Comparison of ENCODE assay signal across 9 cellular contexts in the genomic region with DNA sequence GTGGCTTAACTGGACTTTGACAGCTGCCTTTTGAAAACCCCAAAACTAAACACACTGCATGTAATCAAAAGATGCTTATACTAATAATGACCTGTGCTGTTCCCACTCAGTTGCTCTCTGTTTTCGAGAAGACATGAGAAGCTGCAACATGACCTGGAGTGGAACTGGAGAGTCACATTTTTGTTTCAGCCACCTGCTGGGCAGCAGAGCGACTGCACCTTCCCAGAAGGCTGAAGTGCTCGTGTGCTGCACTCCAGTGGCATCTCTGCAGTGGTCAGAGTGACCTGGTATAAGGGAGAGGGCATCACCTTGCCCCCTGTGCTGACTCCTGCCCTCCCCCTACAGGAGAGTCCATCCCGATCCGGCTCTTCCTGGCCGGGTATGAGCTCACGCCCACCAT. TPM values are rescaled to one million over a fixed set of nuclear protein-coding genes. Genes with fewer than 3 reads are reported as not detected.
A peak's percentile ranks its signal among the peaks of the same experiment; 100 is the strongest.
DNase-seq lines count a peak whose midpoint lies in the region; ATAC-seq, FAIRE-seq and TF ChIP-seq lines count a peak whose summit lies in the region.
"Had no signal": no experiment of that assay in that cellular context is flagged by ENCODE, and none has a peak within 500 bp of the region (broad histone marks: within the 10 kb centered on the region; RNA-seq: fewer than 3 reads in every experiment).

No MANE protein-coding gene starts in this region.

- H3K9me3 ChIP-seq in GM12878 (replicated peaks; ENCODE audit: control insufficient read depth, insufficient read depth, low read length) (no peaks in the 10 kb centered on the region), lower lobe of right lung (no peaks in the 10 kb centered on the region)

- no peaks in the 10 kb centered on the region for H4K20me1 ChIP-seq in GM12878 (ENCODE audit: control insufficient read depth, insufficient read depth)

- peak; percentile 68 for TF ChIP-seq RAD21 in GM12878 (IDR thresholded peaks at IDR 0.05; ENCODE audit: insufficient read depth, low read depth, low read length)

- H3K4me2 ChIP-seq in GM12878 (ENCODE audit: control insufficient read depth, insufficient read depth): no peak overlapping the region

- intact Hi-C loops in GM12878 (cut with micrococcal nuclease; ENCODE audit: unreplicated experiment): no loop called here
- intact Hi-C loops in lower lobe of right lung (cut with DNase I): no loop called here

- in situ Hi-C loops in GM12878 (cut with MboI): no loop called here

- no peak overlapping the region for H3K9ac ChIP-seq in GM12878 (ENCODE audit: control insufficient read depth, insufficient read depth, low read length)

- RAD21 ChIA-PET in GM12878 (lab: Charles Lee; ENCODE audit: unreplicated experiment): interaction anchor here (2.1 kb wide), 1 partner anchor 37 kb away, joined by 8 read pairs; no protein-coding TSS in a partner anchor

- no peak for TF ChIP-seq EP300 in GM12878 (IDR thresholded peaks at IDR 0.05; ENCODE audit: borderline replicate concordance in 1 of 2, control insufficient read depth in 1 of 2, low read depth in 2 of 2, low read length in 2 of 2)

- SMC1A ChIA-PET in GM12878 (lab: Charles Lee; ENCODE audit: uncharacterized antibody, unreplicated experiment): interaction anchor here (0.8 to 2.3 kb wide), 5 partner anchors 9 to 37 kb away, joined by 3 to 10 read pairs (median 4); no protein-coding TSS in a partner anchor

- POLR2A ChIA-PET in GM12878 (lab: Charles Lee): no interaction called here

- H3K27ac ChIP-seq in GM12878 (ENCODE audit: control insufficient read depth, insufficient read depth): no peak overlapping the region
- H3K27ac ChIP-seq in lower lobe of right lung: no peak overlapping the region

- ATAC-seq in GM12878: peak; percentile 96
- peak; percentile 9 to 23 for ATAC-seq in lower lobe of right lung
- no peak for ATAC-seq in HG03196 (IDR thresholded peaks at IDR 0.05; ENCODE audit: unreplicated experiment)

- DNase-seq in GF-D8 (lab: John Stamatoyannopoulos, UW): peak; percentile 30
- DNase-seq in GM20000 (ENCODE audit: low spot score): peak; percentile 39
- peak; percentile 19 for DNase-seq in HPDE6-E6E7 (ENCODE audit: extremely low spot score)
- no peak for DNase-seq in GM12878 (ENCODE audit: low read depth, low spot score)
- DNase-seq in lower lobe of right lung: no peak
- no peak for DNase-seq in Ammon's horn (ENCODE audit: low spot score)
- DNase-seq in NCI-H1048 (lab: John Stamatoyannopoulos, UW): no peak

- H3K79me2 ChIP-seq in GM12878 (ENCODE audit: control insufficient read depth, insufficient read depth, low read length): no peaks in the 10 kb centered on the region

- H3K27me3 ChIP-seq in GM12878 (replicated peaks in 1 of 2; ENCODE audit: control insufficient read depth in 2 of 2, insufficient read depth in 2 of 2, low read length in 1 of 2) (no peaks in the 10 kb centered on the region), lower lobe of right lung (ENCODE audit: low read depth) (no peaks in the 10 kb centered on the region)

- 60% methylated on average over 7 of the region's 7 CpGs for WGBS in GM12878 (ENCODE audit: insufficient coverage, insufficient replicate concordance, low lambda C conversion rate, missing lambda C conversion rate)

- TF ChIP-seq CTCF in GM20000 (IDR thresholded peaks at IDR 0.05; ENCODE audit: extremely low read depth, missing control alignments): peak; percentile 44
- peak; percentile 63 to 72 (median 63) for TF ChIP-seq CTCF in GM12878 (IDR thresholded peaks at IDR 0.05 in 2 of 3, conservative IDR thresholded peaks at IDR 0.05 in 1 of 3; ENCODE audit: control insufficient read depth in 2 of 3, extremely low read depth in 1 of 3, insufficient read depth in 1 of 3, low read depth in 3 of 3, low read length in 3 of 3)
- TF ChIP-seq CTCF in lower lobe of right lung (IDR thresholded peaks at IDR 0.05): peak; percentile 35

- no TSS peak for BruUV-seq in GM12878 (replicated peaks; lab: Mats Ljungman, UMichigan)

- TF ChIP-seq POLR2A in GM12878 (IDR thresholded peaks at IDR 0.05; ENCODE audit: low read depth, low read length): no peak

- CTCF ChIA-PET in GM12878 (lab: Yijun Ruan, JAX): interaction anchor here (0.6 to 4.2 kb wide), 12 partner anchors 9 to 194 kb away, joined by 3 to 56 read pairs (median 4); partner anchors contain the start of genes ACAD8, NCAPD3, THYN1 and VPS26B

- FAIRE-seq in GM12878 (lab: Jason Lieb, UNC): peak; percentile 23

- H3K36me3 ChIP-seq in GM12878 (ENCODE audit: control insufficient read depth in 2 of 2, insufficient read depth in 2 of 2, low read length in 1 of 2) (peaks cover 10 to 14% of the 10 kb centered on the region in 2 experiments), lower lobe of right lung (peaks cover 98% of the 10 kb centered on the region)

- H3K4me1 ChIP-seq in GM12878 (ENCODE audit: control insufficient read depth, insufficient read depth, low read length) (no peaks in the 10 kb centered on the region), lower lobe of right lung (no peaks in the 10 kb centered on the region)

- no peak overlapping the region for H3K4me3 ChIP-seq in GM12878
- no peak overlapping the region for H3K4me3 ChIP-seq in lower lobe of right lung

- H2AFZ ChIP-seq in GM12878 (ENCODE audit: control insufficient read depth, low read depth, low read length): no peak overlapping the region

RNA-seq across cellular contexts. Expression of gene THYN1, which starts 8.6 kb away (rescaled TPM):
- 32.7 and 34.9 TPM in 2 replicates for total RNA-seq in GM12878 (2013; cell fraction: nucleolus; rRNA removed)
- total RNA-seq in GM12878 (2014; rRNA removed) (64.9 and 70.7 TPM in 2 replicates), GM12878 (2014; rRNA removed; fragmentation: Illumina TruSeq; extraction: Trizol) (86.9 and 92.4 TPM in 2 replicates), GM12878 (2021) (45.7 and 45.9 TPM in 2 replicates), lower lobe of right lung (33.7 TPM)
- polyA plus RNA-seq in GM12878 (2011; ENCODE audit: low read depth): 56.7 TPM
- polyA plus RNA-seq in GM12878 (2011; rRNA removed) (70.9 and 73.8 TPM in 2 replicates), GM12878 (2014; fragmentation: Illumina TruSeq; extraction: Trizol) (100 and 112 TPM in 2 replicates), GM12878 (2014; fragmentation: Nextera tagmentation; extraction: Ambion mirVana) (100 to 1,000 TPM; 212 to 221 TPM), GM12878 (2014; rRNA removed) (61.2 and 67.0 TPM in 2 replicates), GM12878 (2016; fragmentation: Nextera tagmentation; extraction: Ambion mirVana) (100 to 1,000 TPM; 127 to 132 TPM)
- polyA plus RNA-seq in GM12878 (2011; cell fraction: cytosol; rRNA removed): 55.6 and 56.6 TPM in 2 replicates
- polyA plus RNA-seq in GM12878 (2011; cell fraction: nucleus; rRNA removed): 57.5 and 74.9 TPM in 2 replicates
- 47.8 and 49.2 TPM in 2 replicates for polyA plus RNA-seq in GM12878 (2012)
- polyA minus RNA-seq in GM12878 (2011; rRNA and poly(A)+ RNA removed): 48.3 and 50.3 TPM in 2 replicates
- polyA minus RNA-seq in GM12878 (2011; cell fraction: cytosol; rRNA and poly(A)+ RNA removed): 13.5 and 25.5 TPM in 2 replicates
- polyA minus RNA-seq in GM12878 (2011; cell fraction: nucleus; rRNA and poly(A)+ RNA removed): 16.1 and 17.3 TPM in 2 replicates

RNA-seq across cellular contexts. Expression of gene ACAD8, which starts 8.8 kb away (rescaled TPM):
- 44.7 and 48.6 TPM in 2 replicates for total RNA-seq in GM12878 (2013; cell fraction: nucleolus; rRNA removed)
- 22.7 and 23.4 TPM in 2 replicates for total RNA-seq in GM12878 (2014; rRNA removed)
- total RNA-seq in GM12878 (2014; rRNA removed; fragmentation: Illumina TruSeq; extraction: Trizol): 15.7 and 17.2 TPM in 2 replicates
- 19.5 and 19.9 TPM in 2 replicates for total RNA-seq in GM12878 (2021)
- 10.6 TPM for polyA plus RNA-seq in GM12878 (2011; ENCODE audit: low read depth)
- 22.0 and 24.7 TPM in 2 replicates for polyA plus RNA-seq in GM12878 (2011; rRNA removed)
- polyA plus RNA-seq in GM12878 (2011; cell fraction: cytosol; rRNA removed): 20.2 and 22.7 TPM in 2 replicates
- polyA plus RNA-seq in GM12878 (2011; cell fraction: nucleus; rRNA removed): 92.8 and 96.6 TPM in 2 replicates
- 13.2 and 15.5 TPM in 2 replicates for polyA plus RNA-seq in GM12878 (2012)
- 20.9 and 25.0 TPM in 2 replicates for polyA plus RNA-seq in GM12878 (2014; fragmentation: Illumina TruSeq; extraction: Trizol)
- 10 to 100 TPM in 1 of 2 experiments, 1 to 10 TPM in 1; 9.9 to 12.8 TPM for polyA plus RNA-seq in GM12878 (2014; fragmentation: Nextera tagmentation; extraction: Ambion mirVana)
- polyA plus RNA-seq in GM12878 (2014; rRNA removed): 25.3 and 28.8 TPM in 2 replicates
- polyA plus RNA-seq in GM12878 (2016; fragmentation: Nextera tagmentation; extraction: Ambion mirVana): 10 to 100 TPM; 31.3 to 34.8 TPM
- polyA minus RNA-seq in GM12878 (2011; rRNA and poly(A)+ RNA removed): 12.7 and 16.2 TPM in 2 replicates
- polyA minus RNA-seq in GM12878 (2011; cell fraction: cytosol; rRNA and poly(A)+ RNA removed): 4.1 and 4.9 TPM in 2 replicates
- 20.9 and 26.7 TPM in 2 replicates for polyA minus RNA-seq in GM12878 (2011; cell fraction: nucleus; rRNA and poly(A)+ RNA removed)
- 33.9 TPM for total RNA-seq in lower lobe of right lung

RNA-seq across cellular contexts. Expression of gene VPS26B, which starts 20.1 kb away (rescaled TPM):
- 33.4 and 35.0 TPM in 2 replicates for total RNA-seq in GM12878 (2013; cell fraction: nucleolus; rRNA removed)
- total RNA-seq in GM12878 (2014; rRNA removed) (13.6 and 15.9 TPM in 2 replicates), GM12878 (2014; rRNA removed; fragmentation: Illumina TruSeq; extraction: Trizol) (10.0 and 10.1 TPM in 2 replicates), GM12878 (2021) (16.6 and 20.6 TPM in 2 replicates), lower lobe of right lung (42.7 TPM)
- polyA plus RNA-seq in GM12878 (2011; ENCODE audit: low read depth): 9.5 TPM
- polyA plus RNA-seq in GM12878 (2011; rRNA removed) (25.1 and 26.9 TPM in 2 replicates), GM12878 (2014; fragmentation: Illumina TruSeq; extraction: Trizol) (15.7 and 16.4 TPM in 2 replicates), GM12878 (2014; fragmentation: Nextera tagmentation; extraction: Ambion mirVana) (1 to 10 TPM; 1.6 to 2.7 TPM), GM12878 (2014; rRNA removed) (13.0 and 16.1 TPM in 2 replicates), GM12878 (2016; fragmentation: Nextera tagmentation; extraction: Ambion mirVana) (10 to 100 TPM in 1 of 2 experiments, 1 to 10 TPM in 1; 3.1 to 14.9 TPM)
- 21.9 and 24.3 TPM in 2 replicates for polyA plus RNA-seq in GM12878 (2011; cell fraction: cytosol; rRNA removed)
- 55.0 and 56.1 TPM in 2 replicates for polyA plus RNA-seq in GM12878 (2011; cell fraction: nucleus; rRNA removed)
- 16.3 and 18.2 TPM in 2 replicates for polyA plus RNA-seq in GM12878 (2012)
- polyA minus RNA-seq in GM12878 (2011; rRNA and poly(A)+ RNA removed): 29.5 and 32.8 TPM in 2 replicates
- polyA minus RNA-seq in GM12878 (2011; cell fraction: cytosol; rRNA and poly(A)+ RNA removed): 9.3 and 9.9 TPM in 2 replicates
- 17.3 and 25.4 TPM in 2 replicates for polyA minus RNA-seq in GM12878 (2011; cell fraction: nucleus; rRNA and poly(A)+ RNA removed)

RNA-seq across cellular contexts. Expression of gene NCAPD3, which starts 20.8 kb away (rescaled TPM):
- 128 and 132 TPM in 2 replicates for total RNA-seq in GM12878 (2013; cell fraction: nucleolus; rRNA removed)
- total RNA-seq in GM12878 (2014; rRNA removed) (38.2 and 44.6 TPM in 2 replicates), GM12878 (2014; rRNA removed; fragmentation: Illumina TruSeq; extraction: Trizol) (45.9 and 47.1 TPM in 2 replicates), GM12878 (2021) (54.6 and 56.6 TPM in 2 replicates), lower lobe of right lung (17.6 TPM)
- 17.0 TPM for polyA plus RNA-seq in GM12878 (2011; ENCODE audit: low read depth)
- polyA plus RNA-seq in GM12878 (2011; rRNA removed) (49.3 and 58.2 TPM in 2 replicates), GM12878 (2014; fragmentation: Illumina TruSeq; extraction: Trizol) (47.9 and 52.5 TPM in 2 replicates), GM12878 (2014; fragmentation: Nextera tagmentation; extraction: Ambion mirVana) (10 to 100 TPM; 14.9 to 17.5 TPM), GM12878 (2014; rRNA removed) (45.2 and 51.8 TPM in 2 replicates), GM12878 (2016; fragmentation: Nextera tagmentation; extraction: Ambion mirVana) (10 to 100 TPM; 48.4 to 51.0 TPM)
- polyA plus RNA-seq in GM12878 (2011; cell fraction: cytosol; rRNA removed): 47.3 and 55.5 TPM in 2 replicates
- polyA plus RNA-seq in GM12878 (2011; cell fraction: nucleus; rRNA removed): 146 and 171 TPM in 2 replicates
- polyA plus RNA-seq in GM12878 (2012): 22.8 and 31.9 TPM in 2 replicates
- 72.6 and 80.8 TPM in 2 replicates for polyA minus RNA-seq in GM12878 (2011; rRNA and poly(A)+ RNA removed)
- 29.9 and 37.0 TPM in 2 replicates for polyA minus RNA-seq in GM12878 (2011; cell fraction: cytosol; rRNA and poly(A)+ RNA removed)
- polyA minus RNA-seq in GM12878 (2011; cell fraction: nucleus; rRNA and poly(A)+ RNA removed): 64.7 and 112 TPM in 2 replicates

RNA-seq across cellular contexts. Expression of gene GLB1L3, which starts 31.6 kb away (rescaled TPM):
- 0.12 and 0.17 TPM in 2 replicates for total RNA-seq in GM12878 (2013; cell fraction: nucleolus; rRNA removed)
- total RNA-seq in GM12878 (2014; rRNA removed) (0.90 and 1.3 TPM in 2 replicates), GM12878 (2014; rRNA removed; fragmentation: Illumina TruSeq; extraction: Trizol) (0.94 and 1.1 TPM in 2 replicates), GM12878 (2021) (1.3 and 1.9 TPM in 2 replicates), lower lobe of right lung (0.27 TPM)
- 0.47 TPM for polyA plus RNA-seq in GM12878 (2011; ENCODE audit: low read depth)
- polyA plus RNA-seq in GM12878 (2011; rRNA removed) (not detected in 2 replicates), GM12878 (2014; fragmentation: Illumina TruSeq; extraction: Trizol) (0.90 and 1.9 TPM in 2 replicates), GM12878 (2014; fragmentation: Nextera tagmentation; extraction: Ambion mirVana) (under 1 TPM; 0.53 to 0.63 TPM), GM12878 (2014; rRNA removed) (1.9 and 2.0 TPM in 2 replicates), GM12878 (2016; fragmentation: Nextera tagmentation; extraction: Ambion mirVana) (1 to 10 TPM; 2.5 to 2.9 TPM)
- polyA plus RNA-seq in GM12878 (2011; cell fraction: cytosol; rRNA removed): not detected in 2 replicates
- not detected in 2 replicates for polyA plus RNA-seq in GM12878 (2011; cell fraction: nucleus; rRNA removed)
- polyA plus RNA-seq in GM12878 (2012): 0.21 and 0.35 TPM in 2 replicates
- not detected in 2 replicates for polyA minus RNA-seq in GM12878 (2011; rRNA and poly(A)+ RNA removed)
- polyA minus RNA-seq in GM12878 (2011; cell fraction: cytosol; rRNA and poly(A)+ RNA removed): not detected in 2 replicates
- not detected in 2 replicates for polyA minus RNA-seq in GM12878 (2011; cell fraction: nucleus; rRNA and poly(A)+ RNA removed)
- total RNA-seq: renal cortical epithelial cell had no signal

Comparison
In these comparisons a context has a peak if more than half of its experiments do, and no peak if none do; other contexts are left out.
1. DNase-seq: peak in GF-D8 (single experiment), GM20000 (single experiment) and HPDE6-E6E7 (single experiment); none in GM12878 (single experiment), lower lobe of right lung (single experiment), Ammon's horn (single experiment) and NCI-H1048 (single experiment).
2. Peak in every context shown above with its lines, with median percentiles within 50 percentile points of each other: CTCF ChIP-seq.